In the genomic region with DNA sequence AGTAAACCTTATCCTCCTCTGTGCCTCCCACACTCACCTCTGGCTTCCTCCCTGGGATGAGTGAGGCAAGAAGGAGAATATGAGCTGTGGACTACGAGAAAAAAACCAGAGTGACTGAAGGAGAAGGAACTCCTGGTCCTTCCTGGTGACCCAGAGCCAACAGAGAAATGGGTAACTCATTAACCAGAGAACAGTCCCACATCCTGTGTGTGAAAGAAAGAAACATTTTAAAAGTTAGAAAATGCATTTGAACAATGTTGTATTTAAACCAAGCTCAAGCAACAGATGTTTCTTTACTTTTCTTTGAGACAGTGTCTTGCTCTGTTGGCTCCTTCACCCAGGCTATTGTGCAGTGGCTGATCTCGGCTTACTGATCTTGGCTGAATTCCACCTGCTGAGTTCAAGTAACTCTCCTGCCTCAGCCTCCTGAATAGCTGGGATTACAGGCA, we compare ENCODE assay signal across 13 cellular contexts. TPM values are rescaled to one million over a fixed set of nuclear protein-coding genes. Genes with fewer than 3 reads are reported as not detected.
DNase-seq lines count a peak whose midpoint lies in the region; FAIRE-seq and TF ChIP-seq lines count a peak whose summit lies in the region.
"Had no signal": no experiment of that assay in that cellular context is flagged by ENCODE, and none has a peak within 500 bp of the region (broad histone marks: within the 10 kb centered on the region; RNA-seq: fewer than 3 reads in every experiment).

No MANE protein-coding gene starts in this region.

- peak; percentile 45 for FAIRE-seq in GM12891 (lab: Jason Lieb, UNC)

- peak overlapping the region; percentile 34 for H3K4me3 ChIP-seq in epithelial cell of proximal tubule (ENCODE audit: low read depth, low read length)
- no peak overlapping the region for H3K4me3 ChIP-seq in CD4-positive, alpha-beta memory T cell (ENCODE audit: low read length in 2 of 2)

- H3K9me3 Mint-ChIP-seq in CD4-positive, alpha-beta memory T cell: no peaks in the 10 kb centered on the region
- H3K9me3 Mint-ChIP-seq: endodermal cell had no signal

- TF ChIP-seq CTCF in epithelial cell of proximal tubule (conservative IDR thresholded peaks at IDR 0.05; ENCODE audit: low read depth, low read length): no peak

- DNase-seq in GM12891 (ENCODE audit: insufficient read length, low spot score) (no peak), HuH-7 (ENCODE audit: low spot score) (peak; percentile 17), epithelial cell of proximal tubule (ENCODE audit: low read depth) (peak; percentile 84), renal cortical epithelial cell (ENCODE audit: low read depth) (peak; percentile 97), SW 1271 (lab: John Stamatoyannopoulos, UW) (no peak), cerebellar cortex (ENCODE audit: low spot score) (no peak)
- DNase-seq in activated CD4-positive, alpha-beta T cell treated with anti-CD3 and anti-CD28 coated beads for 48 hours: no peak
- DNase-seq in CD4-positive, alpha-beta memory T cell: no peak
- DNase-seq: activated CD4-positive, alpha-beta T cell treated with anti-CD3 and anti-CD28 coated beads for 4 hours; endodermal cell; NCI-H187 had no signal

- no peak overlapping the region for H3K27ac Mint-ChIP-seq in CD4-positive, alpha-beta memory T cell
- H3K27ac Mint-ChIP-seq: activated naive CD8-positive, alpha-beta T cell had no signal

- no peak overlapping the region for H3K4me3 Mint-ChIP-seq in CD4-positive, alpha-beta memory T cell
- H3K4me3 Mint-ChIP-seq: activated naive CD8-positive, alpha-beta T cell; endodermal cell had no signal

- intact Hi-C loops in CD4-positive, alpha-beta memory T cell (cut with micrococcal nuclease): no loop called here

- H3K4me1 ChIP-seq in CD4-positive, alpha-beta memory T cell (ENCODE audit: insufficient read depth, low read length): peaks cover 11% of the 10 kb centered on the region
- H3K4me1 ChIP-seq: parathyroid adenoma had no signal

- no peaks in the 10 kb centered on the region for H3K36me3 Mint-ChIP-seq in CD4-positive, alpha-beta memory T cell
- H3K36me3 Mint-ChIP-seq: activated naive CD8-positive, alpha-beta T cell had no signal

- H3K36me3 ChIP-seq in CD4-positive, alpha-beta memory T cell (ENCODE audit: insufficient read depth, low read length): no peaks in the 10 kb centered on the region

- POLR2A ChIA-PET in CD4-positive, alpha-beta memory T cell (lab: Charles Lee; ENCODE audit: partially characterized antibody): no interaction called here

- no peak for TF ChIP-seq POLR2A in GM12891 (IDR thresholded peaks at IDR 0.05; ENCODE audit: low read depth, low read length)

- H3K9me3 ChIP-seq in CD4-positive, alpha-beta memory T cell (ENCODE audit: control insufficient read depth in 1 of 2, low read length in 2 of 2): no peaks in the 10 kb centered on the region

- no peaks in the 10 kb centered on the region for H3K27me3 ChIP-seq in CD4-positive, alpha-beta memory T cell (ENCODE audit: insufficient read depth, low read length)

- H3K27me3 Mint-ChIP-seq in CD4-positive, alpha-beta memory T cell: peaks cover 1 to 4% of the 10 kb centered on the region in 2 donors
- H3K27me3 Mint-ChIP-seq: activated naive CD8-positive, alpha-beta T cell had no signal

- no peak overlapping the region for H3K27ac ChIP-seq in CD4-positive, alpha-beta memory T cell (ENCODE audit: low read depth, low read length)
- H3K27ac ChIP-seq: parathyroid adenoma had no signal

- peaks cover 11 to 28% (median 14%) of the 10 kb centered on the region in 4 donors for H3K4me1 Mint-ChIP-seq in CD4-positive, alpha-beta memory T cell
- H3K4me1 Mint-ChIP-seq: endodermal cell had no signal

- CTCF ChIA-PET in CD4-positive, alpha-beta memory T cell (lab: Charles Lee; ENCODE audit: partially characterized antibody): interaction anchor here (0.6 kb wide), 1 partner anchor 18 kb away, joined by 3 read pairs; no protein-coding TSS in a partner anchor

TF ChIP-seq in GM12891, 5 proteins besides CTCF, POLR2A, EP300 and RAD21:
- TF ChIP-seq PAX5 (IDR thresholded peaks at IDR 0.05; ENCODE audit: insufficient read depth, low read length, severe bottlenecking): no peak
- TF ChIP-seq SPI1 (IDR thresholded peaks at IDR 0.05; ENCODE audit: low read depth, low read length): 0 out of 2 replicates have a peak, but pooled peaks have one; percentile 0
- TF ChIP-seq POLR2AphosphoS5 (IDR thresholded peaks at IDR 0.05; ENCODE audit: low read depth, low read length): no peak
- no peak for TF ChIP-seq TAF1 (IDR thresholded peaks at IDR 0.05; ENCODE audit: low read depth, low read length)
- no peak for TF ChIP-seq POU2F2 (IDR thresholded peaks at IDR 0.05; ENCODE audit: low read depth, low read length)
TF ChIP-seq in GM12891: peak in this region for 1.

RNA-seq across cellular contexts. Expression of a gene that starts 27.5 kb away (rescaled TPM):
- polyA plus RNA-seq in GM12891 (2012; ENCODE audit: low read depth, missing spikeins): 13.4 TPM
- total RNA-seq in epithelial cell of proximal tubule (3.0 and 5.2 TPM in 2 replicates), renal cortical epithelial cell (0.52 and 1.4 TPM in 2 replicates)
- total RNA-seq in CD4-positive, alpha-beta memory T cell: not detected
- polyA plus RNA-seq in CD4-positive, alpha-beta memory T cell: not detected

RNA-seq across cellular contexts. Expression of a gene that starts 37.8 kb away (rescaled TPM):
- 94.9 TPM for polyA plus RNA-seq in GM12891 (2012; ENCODE audit: low read depth, missing spikeins)
- total RNA-seq in epithelial cell of proximal tubule (126 and 403 TPM in 2 replicates), renal cortical epithelial cell (444 and 694 TPM in 2 replicates)
- total RNA-seq in CD4-positive, alpha-beta memory T cell: 1 to 10 TPM; 2.1 to 4.6 TPM
- polyA plus RNA-seq in CD4-positive, alpha-beta memory T cell: not detected

Comparison
In these comparisons a context has a peak if more than half of its experiments do, and no peak if none do; other contexts are left out.
1. DNase-seq: peak in HuH-7 (single experiment), epithelial cell of proximal tubule (single experiment) and renal cortical epithelial cell (single experiment); none in GM12891 (single experiment), SW 1271 (0 of 2), activated CD4-positive, alpha-beta T cell treated with anti-CD3 and anti-CD28 coated beads for 48 hours (single experiment), CD4-positive, alpha-beta memory T cell (0 of 5) and cerebellar cortex (single experiment).
2. RNA of a gene that starts 37.8 kb away (total RNA-seq): 444 to 694 TPM in renal cortical epithelial cell and 126 to 403 TPM in epithelial cell of proximal tubule; 2.1 to 4.6 TPM in CD4-positive, alpha-beta memory T cell; every median in the first group is over 10 times any median in the second.